ENCODE assay signal across 10 cellular contexts in genomic region chr11:84289381-84289906, GRCh38.
A peak's percentile ranks its signal among the peaks of the same experiment; 100 is the strongest.
DNase-seq lines count a peak whose midpoint lies in the region; ATAC-seq and TF ChIP-seq lines count a peak whose summit lies in the region.
"Had no signal": no experiment of that assay in that cellular context is flagged by ENCODE, and none has a peak within 500 bp of the region (broad histone marks: within the 10 kb centered on the region; RNA-seq: fewer than 3 reads in every experiment).

No MANE protein-coding gene starts in this region.

- WGBS in aorta, 2 donors = 86 to 88% methylated on average over 3 of the region's 3 CpGs

- no peak overlapping the region for H3K4me3 ChIP-seq in GM12865 (ENCODE audit: low read depth, low read length)
- H3K4me3 ChIP-seq in fibroblast of the aortic adventitia (ENCODE audit: low read depth, low read length) = no peak overlapping the region
- H3K4me3 ChIP-seq in effector memory CD4-positive, alpha-beta T cell (ENCODE audit: insufficient read depth, low read depth, low read length, poor library complexity, severe bottlenecking) = no peak overlapping the region
- no peak overlapping the region for H3K4me3 ChIP-seq in aorta (ENCODE audit: low read length in 2 of 2)

- no peaks in the 10 kb centered on the region for H3K27me3 Mint-ChIP-seq in endothelial cell (ENCODE audit: unreplicated experiment)

- no peak overlapping the region for H3K27ac Mint-ChIP-seq in endothelial cell (ENCODE audit: unreplicated experiment)
- H3K27ac Mint-ChIP-seq: activated naive CD4-positive, alpha-beta T cell treated with anti-CD3 and anti-CD28 coated beads for 36 hours had no signal

- H3K27me3 ChIP-seq in effector memory CD4-positive, alpha-beta T cell (replicated peaks; ENCODE audit: control insufficient read depth, insufficient read depth, low read length, poor library complexity, severe bottlenecking) = no peaks in the 10 kb centered on the region
- no peaks in the 10 kb centered on the region for H3K27me3 ChIP-seq in aorta (ENCODE audit: control insufficient read depth in 1 of 2, insufficient read depth in 2 of 2, low read length in 1 of 2)

- no peak for TF ChIP-seq CTCF in GM12865 (IDR thresholded peaks at IDR 0.05; ENCODE audit: insufficient read depth, low read depth, low read length, missing control alignments)
- no peak for TF ChIP-seq CTCF in fibroblast of the aortic adventitia (IDR thresholded peaks at IDR 0.05; ENCODE audit: insufficient read depth, low read length)
- TF ChIP-seq CTCF in endothelial cell (IDR thresholded peaks at IDR 0.05; ENCODE audit: unreplicated experiment) = no peak

- intact Hi-C loops in aorta (cut with DNase I) = no loop called here

- H3K4me1 Mint-ChIP-seq in endothelial cell (ENCODE audit: unreplicated experiment) = no peaks in the 10 kb centered on the region

- no peak overlapping the region for H3K27ac ChIP-seq in effector memory CD4-positive, alpha-beta T cell (ENCODE audit: insufficient read depth, low read length, poor library complexity, severe bottlenecking)
- H3K27ac ChIP-seq in aorta (ENCODE audit: low read depth in 1 of 2, low read length in 2 of 2) = no peak overlapping the region

- DNase-seq in GM12865 (ENCODE audit: low read depth) = peak; percentile 63
- peak; percentile 65 for DNase-seq in fibroblast of the aortic adventitia (ENCODE audit: low read depth)
- DNase-seq in effector memory CD4-positive, alpha-beta T cell = no peak
- no peak for DNase-seq in endothelial cell (ENCODE audit: low spot score)
- no peak for DNase-seq in aorta
- DNase-seq in NCI-H345 treated with DMSO at 0.1 percent for 48 hours (lab: John Stamatoyannopoulos, UW; ENCODE audit: unreplicated experiment) = no peak
- DNase-seq: activated naive CD4-positive, alpha-beta T cell treated with anti-CD3 and anti-CD28 coated beads for 36 hours; NK-92 treated with Interleukin-12 subunit alpha and Interleukin-12 subunit beta, amount 100 ng/mL, for 24 hours had no signal

- no peak overlapping the region for H3K4me3 Mint-ChIP-seq in endothelial cell (ENCODE audit: unreplicated experiment)
- H3K4me3 Mint-ChIP-seq: activated naive CD4-positive, alpha-beta T cell treated with anti-CD3 and anti-CD28 coated beads for 36 hours had no signal

- peak; percentile 99 for ATAC-seq in GM21526 (IDR thresholded peaks at IDR 0.05; ENCODE audit: low FRiP score, unreplicated experiment)
- peak; percentile 99 for ATAC-seq in HG03460 (IDR thresholded peaks at IDR 0.05; ENCODE audit: unreplicated experiment)
- ATAC-seq in aorta (ENCODE audit: low FRiP score) = no peak

- no peaks in the 10 kb centered on the region for H3K36me3 Mint-ChIP-seq in endothelial cell (ENCODE audit: low read depth, unreplicated experiment)

- no peaks in the 10 kb centered on the region for H3K9me3 Mint-ChIP-seq in endothelial cell (ENCODE audit: unreplicated experiment)

- no peaks in the 10 kb centered on the region for H3K36me3 ChIP-seq in effector memory CD4-positive, alpha-beta T cell (ENCODE audit: control insufficient read depth, insufficient read depth, low read length)
- no peaks in the 10 kb centered on the region for H3K36me3 ChIP-seq in aorta (ENCODE audit: control insufficient read depth in 1 of 2, insufficient read depth in 2 of 2, low read length in 1 of 2)

- no peaks in the 10 kb centered on the region for H3K9me3 ChIP-seq in effector memory CD4-positive, alpha-beta T cell (ENCODE audit: control insufficient read depth, low read length)
- H3K9me3 ChIP-seq in aorta (ENCODE audit: control insufficient read depth, low read length) = no peaks in the 10 kb centered on the region

- no peaks in the 10 kb centered on the region for H3K4me1 ChIP-seq in effector memory CD4-positive, alpha-beta T cell (ENCODE audit: control insufficient read depth, insufficient read depth, low read length, poor library complexity, severe bottlenecking)
- H3K4me1 ChIP-seq in aorta (ENCODE audit: control insufficient read depth in 1 of 2, insufficient read depth in 2 of 2, low read length in 2 of 2) = no peaks in the 10 kb centered on the region

Comparison
In these comparisons a context has a peak if more than half of its experiments do, and no peak if none do; other contexts are left out.
1. DNase-seq: peak in GM12865 (single experiment) and fibroblast of the aortic adventitia (single experiment); none in effector memory CD4-positive, alpha-beta T cell (0 of 3), endothelial cell (single experiment), aorta (0 of 2) and NCI-H345 treated with DMSO at 0.1 percent for 48 hours (single experiment).